In the genomic region with DNA sequence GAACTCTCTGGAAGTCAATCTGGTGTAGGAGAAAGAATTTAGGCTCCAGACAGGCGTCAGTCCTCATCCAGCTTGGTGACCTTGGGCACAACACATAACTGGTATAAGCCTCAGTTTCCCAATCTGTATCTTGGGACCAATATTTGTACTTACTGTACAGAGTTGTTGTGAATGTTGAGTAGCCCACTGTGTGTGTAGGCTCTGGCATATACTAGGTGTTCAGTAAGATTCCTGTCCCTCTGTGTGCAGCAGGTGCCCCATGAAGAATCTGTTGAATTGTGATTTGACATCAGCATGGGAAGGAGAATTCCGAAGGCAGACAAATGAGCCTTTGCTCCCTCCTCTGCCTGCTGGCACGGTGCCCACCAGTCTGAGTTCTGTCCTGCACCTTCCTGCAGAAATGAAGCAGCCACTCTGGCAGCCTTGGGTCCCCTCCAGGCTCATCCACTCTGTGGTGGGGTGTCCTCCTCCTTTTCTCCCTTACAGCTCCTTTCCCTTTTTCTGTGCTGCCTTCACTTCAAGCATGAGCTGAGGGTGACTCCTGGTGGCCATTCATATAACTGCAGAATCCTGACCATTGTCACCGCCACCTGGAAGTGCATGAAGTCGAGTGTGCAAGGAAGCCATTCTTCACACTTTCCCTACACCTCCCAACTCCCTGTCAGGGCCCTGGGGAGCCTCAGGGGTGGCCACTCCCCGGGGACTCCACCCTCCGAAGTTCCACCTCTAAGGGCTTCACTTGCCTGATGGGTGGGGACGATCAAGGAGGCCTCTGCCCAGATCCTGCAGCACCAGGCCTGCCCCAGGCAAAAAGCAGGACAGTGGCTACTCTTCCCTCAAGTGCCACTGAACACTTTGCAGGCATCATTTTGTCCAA, we compare ENCODE assay signal across 8 cellular contexts. TPM values are rescaled to one million over a fixed set of nuclear protein-coding genes. Genes with fewer than 3 reads are reported as not detected.
A peak's percentile ranks its signal among the peaks of the same experiment; 100 is the strongest.
DNase-seq lines count a peak whose midpoint lies in the region; ATAC-seq and TF ChIP-seq lines count a peak whose summit lies in the region.

No MANE protein-coding gene starts in this region.

- H3K27ac Mint-ChIP-seq in effector memory CD8-positive, alpha-beta T cell: no peak overlapping the region
- no peak overlapping the region for H3K27ac Mint-ChIP-seq in natural killer cell

- TF ChIP-seq CTCF in natural killer cell (IDR thresholded peaks at IDR 0.05) (peak; percentile 85), suprapubic skin (IDR thresholded peaks at IDR 0.05) (peak; percentile 85 to 97)

- no peak overlapping the region for H3K27ac ChIP-seq in suprapubic skin

- no peaks in the 10 kb centered on the region for H3K27me3 ChIP-seq in suprapubic skin

- no peak for TF ChIP-seq EP300 in suprapubic skin (IDR thresholded peaks at IDR 0.05)

- ATAC-seq in HG03108 (IDR thresholded peaks at IDR 0.05; ENCODE audit: unreplicated experiment): peak; percentile 22
- peak; percentile 59 for ATAC-seq in effector memory CD8-positive, alpha-beta T cell (replicated peaks)
- peak; percentile 69 to 78 (median 74) for ATAC-seq in natural killer cell
- no peak for ATAC-seq in HG02798 (IDR thresholded peaks at IDR 0.05; ENCODE audit: poor library complexity, unreplicated experiment)
- ATAC-seq in HG03135 (IDR thresholded peaks at IDR 0.05; ENCODE audit: unreplicated experiment): no peak

- peaks cover 40% of the 10 kb centered on the region for H3K4me1 ChIP-seq in suprapubic skin

- H3K4me1 Mint-ChIP-seq in effector memory CD8-positive, alpha-beta T cell (ENCODE audit: low read depth in 2 of 2): peaks cover 6 to 7% of the 10 kb centered on the region in 2 donors
- H3K4me1 Mint-ChIP-seq in natural killer cell: peaks cover 7% of the 10 kb centered on the region in 2 donors

- intact Hi-C loops in natural killer cell (cut with micrococcal nuclease): loop anchor here (1.0 kb wide), 4 partner anchors 310 to 471 kb away; no protein-coding TSS in a partner anchor

- peaks cover 6% of the 10 kb centered on the region for H3K36me3 Mint-ChIP-seq in effector memory CD8-positive, alpha-beta T cell (ENCODE audit: insufficient read depth)
- H3K36me3 Mint-ChIP-seq in natural killer cell: no peaks in the 10 kb centered on the region

- no peak overlapping the region for H3K4me3 ChIP-seq in suprapubic skin

- DNase-seq in AG08396 (ENCODE audit: low spot score) (peak; percentile 77), natural killer cell (peak; percentile 59), suprapubic skin (ENCODE audit: low spot score in 2 of 2) (peak in 1 of 2 donors; percentile 83)
- DNase-seq in activated CD4-positive, alpha-beta T cell treated with anti-CD3 and anti-CD28 coated beads, Interleukin-2, amount 50 U/mL, for 24 hours (ENCODE audit: low read depth in 1 of 2, low spot score in 1 of 2): peak; percentile 52 to 69
- peak; percentile 72 to 79 (median 73) for DNase-seq in effector memory CD8-positive, alpha-beta T cell

- WGBS in suprapubic skin: 12% methylated on average over 7 of the region's 8 CpGs

- TF ChIP-seq POLR2A in suprapubic skin (IDR thresholded peaks at IDR 0.05): no peak

- no peak overlapping the region for H3K4me3 Mint-ChIP-seq in effector memory CD8-positive, alpha-beta T cell
- no peak overlapping the region for H3K4me3 Mint-ChIP-seq in natural killer cell

- no peaks in the 10 kb centered on the region for H3K9me3 ChIP-seq in suprapubic skin

- no peaks in the 10 kb centered on the region for H3K36me3 ChIP-seq in suprapubic skin

- H3K9me3 Mint-ChIP-seq in effector memory CD8-positive, alpha-beta T cell: no peaks in the 10 kb centered on the region
- no peaks in the 10 kb centered on the region for H3K9me3 Mint-ChIP-seq in natural killer cell

- peaks cover 0 to 50% of the 10 kb centered on the region in 2 donors for H3K27me3 Mint-ChIP-seq in effector memory CD8-positive, alpha-beta T cell
- H3K27me3 Mint-ChIP-seq in natural killer cell (ENCODE audit: low read depth in 2 of 2): peaks cover 11 to 17% of the 10 kb centered on the region in 2 donors

RNA-seq across cellular contexts. Expression of a gene that starts 48.2 kb away (rescaled TPM):
- total RNA-seq in natural killer cell: 10 to 100 TPM; 14.9 to 16.2 (median 16.0) TPM
- 10 to 100 TPM; 25.1 to 49.8 (median 44.0) TPM for total RNA-seq in suprapubic skin

RNA-seq across cellular contexts. Expression of a gene that starts 48.3 kb away (rescaled TPM):
- total RNA-seq in natural killer cell: 10 to 100 TPM; 24.7 to 30.8 (median 28.1) TPM
- 10 to 100 TPM; 71.5 to 89.0 (median 84.5) TPM for total RNA-seq in suprapubic skin

Comparison
In these comparisons a context has a peak if more than half of its experiments do, and no peak if none do; other contexts are left out.
1. ATAC-seq: peak in HG03108 (single experiment), effector memory CD8-positive, alpha-beta T cell (single experiment) and natural killer cell (3 of 3); none in HG02798 (single experiment) and HG03135 (single experiment).